Comparison of ENCODE assay signal across 10 cellular contexts in genomic region chr6:99602519-99603420, GRCh38. TPM values are rescaled to one million over a fixed set of nuclear protein-coding genes. Genes with fewer than 3 reads are reported as not detected.
A peak's percentile ranks its signal among the peaks of the same experiment; 100 is the strongest.
DNase-seq lines count a peak whose midpoint lies in the region; TF ChIP-seq lines count a peak whose summit lies in the region.
"Had no signal": no experiment of that assay in that cellular context is flagged by ENCODE, and none has a peak within 500 bp of the region (broad histone marks: within the 10 kb centered on the region; RNA-seq: fewer than 3 reads in every experiment).

No MANE protein-coding gene starts in this region.

- H2AFZ ChIP-seq in H9 (ENCODE audit: low read length) = no peak overlapping the region
- no peak overlapping the region for H2AFZ ChIP-seq in osteoblast (ENCODE audit: low read length)

- peaks cover 21% of the 10 kb centered on the region for H3K4me1 ChIP-seq in CD8-positive, alpha-beta memory T cell (ENCODE audit: insufficient read depth, low read length)
- H3K4me1 ChIP-seq in H9 (ENCODE audit: insufficient read depth, low read length) = no peaks in the 10 kb centered on the region
- peaks cover 13% of the 10 kb centered on the region for H3K4me1 ChIP-seq in osteoblast (ENCODE audit: insufficient read depth, low read length)

- peaks cover 24 to 42% (median 24%) of the 10 kb centered on the region in 3 donors for H3K4me1 Mint-ChIP-seq in CD8-positive, alpha-beta memory T cell
- H3K4me1 Mint-ChIP-seq in H9 (peaks cover 23 to 31% of the 10 kb centered on the region in 2 experiments), brain (peaks cover 41% of the 10 kb centered on the region)

- H3K27me3 Mint-ChIP-seq in CD8-positive, alpha-beta memory T cell = peaks cover 78 to 93% of the 10 kb centered on the region in 2 donors
- H3K27me3 Mint-ChIP-seq in H9 (ENCODE audit: low read depth) (peaks cover 100% of the 10 kb centered on the region), brain (peaks cover 98% of the 10 kb centered on the region)

- TF ChIP-seq CTCF in H9 (conservative IDR thresholded peaks at IDR 0.05) = no peak
- no peak for TF ChIP-seq CTCF in brain (conservative IDR thresholded peaks at IDR 0.05)
- no peak for TF ChIP-seq CTCF in osteoblast (IDR thresholded peaks at IDR 0.05; ENCODE audit: extremely low read depth, low read depth, low read length)

- peak overlapping the region in 1 of 8 donors; percentile 10 for H3K27ac Mint-ChIP-seq in CD8-positive, alpha-beta memory T cell
- H3K27ac Mint-ChIP-seq in H9 (no peak overlapping the region), brain (peak overlapping the region in 1 of 5 experiments; percentile 20)

- POLR2A ChIA-PET in CD8-positive, alpha-beta memory T cell (lab: Charles Lee) = interaction anchor here (0.9 kb wide), 1 partner anchor 14 kb away, joined by 3 read pairs; no protein-coding TSS in a partner anchor

- H3K4ac ChIP-seq in H9 (ENCODE audit: low read depth, low read length) = no peak overlapping the region

- no peak overlapping the region for H3K18ac ChIP-seq in H9 (ENCODE audit: insufficient read length, low read depth, low read length)

- H2BK12ac ChIP-seq in H9 (ENCODE audit: insufficient read length, low read depth, low read length) = no peak overlapping the region

- H3K9me3 Mint-ChIP-seq in CD8-positive, alpha-beta memory T cell = peaks cover 0 to 4% (median 0%) of the 10 kb centered on the region in 5 donors
- H3K9me3 Mint-ChIP-seq in H9 (peaks cover 0 to 3% of the 10 kb centered on the region in 2 experiments; a peak in 1 of 5 replicates), brain (peaks cover 0 to 10% (median 3%) of the 10 kb centered on the region in 5 experiments)

- no peak overlapping the region for H3K4me3 ChIP-seq in CD8-positive, alpha-beta memory T cell (ENCODE audit: low read length)
- peak overlapping the region; percentile 46 for H3K4me3 ChIP-seq in osteoblast (ENCODE audit: insufficient read depth, low read length)

- no peak overlapping the region for H3K56ac ChIP-seq in H9 (ENCODE audit: insufficient read length, low read depth, low read length)

- no peak overlapping the region for H4K5ac ChIP-seq in H9 (ENCODE audit: insufficient read length, low read depth, low read length)

- no peaks in the 10 kb centered on the region for H3K23me2 ChIP-seq in H9 (ENCODE audit: insufficient read length, low read depth, low read length, poor library complexity, severe bottlenecking)

- H3K79me2 ChIP-seq in H9 (ENCODE audit: insufficient read depth, low read length) (no peaks in the 10 kb centered on the region), osteoblast (ENCODE audit: insufficient read depth, low read length) (no peaks in the 10 kb centered on the region)

- H2BK5ac ChIP-seq in H9 (ENCODE audit: insufficient read length, low read length) = no peak overlapping the region

- peaks cover 71% of the 10 kb centered on the region for H3K27me3 ChIP-seq in CD8-positive, alpha-beta memory T cell (ENCODE audit: insufficient read depth, low read length, poor library complexity, severe bottlenecking)
- H3K27me3 ChIP-seq in H9 (ENCODE audit: insufficient read depth, low read length) = peaks cover 89% of the 10 kb centered on the region
- H3K27me3 ChIP-seq in osteoblast (ENCODE audit: insufficient read depth, low read length) = peaks cover 97% of the 10 kb centered on the region

- no peak overlapping the region for H2BK120ac ChIP-seq in H9 (ENCODE audit: low read depth, low read length, poor library complexity, severe bottlenecking)

- H2BK15ac ChIP-seq in H9 (ENCODE audit: low read depth, low read length) = no peak overlapping the region

- H3K36me3 ChIP-seq in CD8-positive, alpha-beta memory T cell (ENCODE audit: insufficient read depth, low read length) = no peaks in the 10 kb centered on the region
- no peaks in the 10 kb centered on the region for H3K36me3 ChIP-seq in osteoblast (ENCODE audit: insufficient read depth, low read length)
- H3K36me3 ChIP-seq: neutrophil had no signal

- no peak overlapping the region for H3K14ac ChIP-seq in H9 (ENCODE audit: insufficient read depth, low read length)

- H4K20me1 ChIP-seq in H9 (ENCODE audit: control insufficient read depth, insufficient read depth, insufficient read length) (no peaks in the 10 kb centered on the region), osteoblast (ENCODE audit: insufficient read depth, low read length) (no peaks in the 10 kb centered on the region)

- H3K9me3 ChIP-seq in CD8-positive, alpha-beta memory T cell (ENCODE audit: low read length) = no peaks in the 10 kb centered on the region
- no peaks in the 10 kb centered on the region for H3K9me3 ChIP-seq in H9 (ENCODE audit: control insufficient read depth, low read depth, low read length)
- H3K9me3 ChIP-seq in osteoblast (ENCODE audit: low read depth, low read length) = no peaks in the 10 kb centered on the region
- H3K9me3 ChIP-seq: neutrophil had no signal

- no peak overlapping the region for H4K91ac ChIP-seq in H9 (ENCODE audit: insufficient read length, low read depth, low read length)

- no peaks in the 10 kb centered on the region for H3K79me1 ChIP-seq in H9 (ENCODE audit: insufficient read depth, low read depth, low read length, poor library complexity, severe bottlenecking)

- H3K9ac ChIP-seq in H9 (ENCODE audit: extremely low read depth, insufficient read length, low read length) = no peak overlapping the region

- H3K23ac ChIP-seq in H9 (ENCODE audit: insufficient read length, low read depth, low read length) = no peak overlapping the region

- H3T11ph ChIP-seq in H9 (ENCODE audit: low read length) = no peak overlapping the region

- peak overlapping the region; percentile 46 for H3K4me2 ChIP-seq in H9 (ENCODE audit: insufficient read depth, insufficient read length, low read length)
- peak overlapping the region; percentile 68 for H3K4me2 ChIP-seq in osteoblast (ENCODE audit: insufficient read depth, low read length)

- no peak overlapping the region for H2AK5ac ChIP-seq in H9 (ENCODE audit: insufficient read length, low read length)

- H3K36me3 Mint-ChIP-seq in CD8-positive, alpha-beta memory T cell = no peaks in the 10 kb centered on the region
- H3K36me3 Mint-ChIP-seq in H9 (ENCODE audit: insufficient read depth in 1 of 3, low read depth in 3 of 3) (no peaks in the 10 kb centered on the region), brain (no peaks in the 10 kb centered on the region)

- no peak for DNase-seq in CD8-positive, alpha-beta memory T cell
- peak; percentile 45 for DNase-seq in H9
- DNase-seq in osteoblast (ENCODE audit: insufficient read length, low spot score, missing footprints) = no peak
- no peak for DNase-seq in HuH-7.5 (ENCODE audit: low spot score)
- no peak for DNase-seq in DMS 273 (lab: John Stamatoyannopoulos, UW; ENCODE audit: unreplicated experiment)
- DNase-seq in hepatic stellate cell (ENCODE audit: low spot score) = no peak
- no peak for DNase-seq in Ammon's horn (ENCODE audit: low spot score)
- DNase-seq: NCI-H1694 had no signal

- WGBS in H9 (ENCODE audit: extremely low coverage, insufficient read length, low lambda C conversion rate) = no CpG with 5 or more reads among the region's 54 CpGs

- H3K4me3 Mint-ChIP-seq in CD8-positive, alpha-beta memory T cell = peak overlapping the region; percentile 27 to 82 (median 72)
- H3K4me3 Mint-ChIP-seq in H9 = peak overlapping the region; percentile 27 to 69; a peak in 4 of 5 replicates
- peak overlapping the region; percentile 59 to 80 (median 78) for H3K4me3 Mint-ChIP-seq in brain

- no peak overlapping the region for H4K8ac ChIP-seq in H9 (replicated peaks; ENCODE audit: insufficient read length, low read depth, low read length)

- CTCF ChIA-PET in CD8-positive, alpha-beta memory T cell (lab: Charles Lee) = interaction anchor here (1.1 to 2.5 kb wide), 3 partner anchors 9 to 28 kb away, joined by 3 to 8 read pairs (median 4); no protein-coding TSS in a partner anchor

- H2BK20ac ChIP-seq in H9 (ENCODE audit: low read depth, low read length, poor library complexity, severe bottlenecking) = no peak overlapping the region

- H3K27ac ChIP-seq in CD8-positive, alpha-beta memory T cell (ENCODE audit: low read depth, low read length) = no peak overlapping the region
- H3K27ac ChIP-seq in H9 (ENCODE audit: insufficient read length, low read depth, low read length) (no peak overlapping the region), osteoblast (ENCODE audit: low read depth, low read length) (no peak overlapping the region)
- H3K27ac ChIP-seq: neutrophil had no signal

RNA-seq across cellular contexts. Expression of gene PRDM13, which starts 3.9 kb away (rescaled TPM):
- under 1 TPM in 1 of 2 experiments, not detected in 1; 0.07 TPM for total RNA-seq in CD8-positive, alpha-beta memory T cell
- 0.14 TPM for polyA plus RNA-seq in CD8-positive, alpha-beta memory T cell
- total RNA-seq in H9 (2021) (0.15 TPM in 1 of 2 replicates, not detected in the other), osteoblast (not detected in 2 replicates)
- 2.5 TPM for polyA plus RNA-seq in brain (ENCODE audit: insufficient read depth, low read depth, low replicate concordance)

RNA-seq across cellular contexts. Expression of gene CCNC, which starts 34.3 kb away (rescaled TPM):
- 10 to 100 TPM; 62.5 to 64.8 TPM for total RNA-seq in CD8-positive, alpha-beta memory T cell
- 39.6 TPM for polyA plus RNA-seq in CD8-positive, alpha-beta memory T cell
- total RNA-seq in H9 (2021) (109 and 112 TPM in 2 replicates), osteoblast (89.4 and 89.6 TPM in 2 replicates)
- polyA plus RNA-seq in brain (ENCODE audit: insufficient read depth, low read depth, low replicate concordance) = 18.6 TPM
